In the genomic region with DNA sequence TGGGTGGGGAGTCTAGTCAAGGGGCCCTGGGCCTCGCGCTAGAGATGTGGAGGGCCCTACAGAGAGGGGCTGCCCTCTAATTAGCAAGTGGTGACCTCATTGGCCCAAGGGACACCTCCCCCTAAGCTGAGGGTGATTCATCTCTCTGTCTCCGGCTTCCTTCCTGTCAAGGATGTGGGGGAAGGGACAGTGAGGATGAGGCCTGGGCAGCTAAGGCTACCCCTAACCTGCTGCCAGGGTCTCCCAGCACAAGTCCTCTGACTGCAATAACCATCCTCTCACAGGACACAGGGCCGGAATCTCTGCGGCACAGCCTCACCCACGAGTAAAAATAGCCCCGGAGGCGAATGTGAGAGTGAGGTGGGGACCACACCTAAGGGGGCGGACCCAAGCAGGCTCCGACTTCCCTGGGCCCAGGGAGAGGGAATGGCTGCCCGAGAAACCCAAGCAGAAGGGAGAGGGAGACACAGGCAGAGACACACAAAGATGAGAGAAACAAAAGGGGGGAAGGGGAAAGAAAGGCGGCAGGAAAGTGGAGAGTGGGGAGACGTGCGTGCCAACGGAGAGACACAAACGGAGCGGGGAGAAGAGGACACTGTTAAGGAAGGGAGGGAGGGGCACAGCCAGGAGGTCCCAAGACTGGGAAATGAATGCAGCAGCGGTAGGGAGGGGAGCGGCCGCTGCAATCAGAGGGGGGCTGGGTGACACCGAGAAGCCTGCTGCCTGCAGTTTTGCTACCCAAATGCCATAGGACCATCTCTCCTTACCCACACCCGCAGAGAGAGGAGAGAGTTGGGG, we compare ENCODE assay signal across 1 cellular context.
A peak's percentile ranks its signal among the peaks of the same experiment; 100 is the strongest.
TF ChIP-seq lines count a peak whose summit lies in the region.

No MANE protein-coding gene starts in this region.

TF ChIP-seq in HepG2, 621 proteins besides CTCF, POLR2A, EP300 and RAD21 (continued from another document and continues in another):
- TF ChIP-seq, protein P1, sequence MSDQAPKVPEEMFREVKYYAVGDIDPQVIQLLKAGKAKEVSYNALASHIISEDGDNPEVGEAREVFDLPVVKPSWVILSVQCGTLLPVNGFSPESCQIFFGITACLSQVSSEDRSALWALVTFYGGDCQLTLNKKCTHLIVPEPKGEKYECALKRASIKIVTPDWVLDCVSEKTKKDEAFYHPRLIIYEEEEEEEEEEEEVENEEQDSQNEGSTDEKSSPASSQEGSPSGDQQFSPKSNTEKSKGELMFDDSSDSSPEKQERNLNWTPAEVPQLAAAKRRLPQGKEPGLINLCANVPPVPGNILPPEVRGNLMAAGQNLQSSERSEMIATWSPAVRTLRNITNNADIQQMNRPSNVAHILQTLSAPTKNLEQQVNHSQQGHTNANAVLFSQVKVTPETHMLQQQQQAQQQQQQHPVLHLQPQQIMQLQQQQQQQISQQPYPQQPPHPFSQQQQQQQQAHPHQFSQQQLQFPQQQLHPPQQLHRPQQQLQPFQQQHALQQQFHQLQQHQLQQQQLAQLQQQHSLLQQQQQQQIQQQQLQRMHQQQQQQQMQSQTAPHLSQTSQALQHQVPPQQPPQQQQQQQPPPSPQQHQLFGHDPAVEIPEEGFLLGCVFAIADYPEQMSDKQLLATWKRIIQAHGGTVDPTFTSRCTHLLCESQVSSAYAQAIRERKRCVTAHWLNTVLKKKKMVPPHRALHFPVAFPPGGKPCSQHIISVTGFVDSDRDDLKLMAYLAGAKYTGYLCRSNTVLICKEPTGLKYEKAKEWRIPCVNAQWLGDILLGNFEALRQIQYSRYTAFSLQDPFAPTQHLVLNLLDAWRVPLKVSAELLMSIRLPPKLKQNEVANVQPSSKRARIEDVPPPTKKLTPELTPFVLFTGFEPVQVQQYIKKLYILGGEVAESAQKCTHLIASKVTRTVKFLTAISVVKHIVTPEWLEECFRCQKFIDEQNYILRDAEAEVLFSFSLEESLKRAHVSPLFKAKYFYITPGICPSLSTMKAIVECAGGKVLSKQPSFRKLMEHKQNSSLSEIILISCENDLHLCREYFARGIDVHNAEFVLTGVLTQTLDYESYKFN (CRISPR knock-in tag; conservative IDR thresholded peaks at IDR 0.05), result 0 out of 2 replicates have a peak, but pooled peaks have one; percentile 27
- TF ChIP-seq FOSL1 (CRISPR knock-in tag; IDR thresholded peaks at IDR 0.05; ENCODE audit: borderline replicate concordance) (peak; percentile 66; the same call in 1 of the 2 replicates), SALL1 (CRISPR knock-in tag; IDR thresholded peaks at IDR 0.05) (peak; percentile 39), HIVEP1 (CRISPR knock-in tag; IDR thresholded peaks at IDR 0.05) (no peak; the same call in 1 of the 2 replicates), ZNF292 (CRISPR knock-in tag; IDR thresholded peaks at IDR 0.05; ENCODE audit: borderline replicate concordance, low read depth) (0 out of 2 replicates have a peak, but pooled peaks have one; percentile 23), ZNF652 (CRISPR knock-in tag; IDR thresholded peaks at IDR 0.05; ENCODE audit: borderline replicate concordance, low read depth) (no peak), CEBPB (IDR thresholded peaks at IDR 0.05; ENCODE audit: borderline replicate concordance, low read depth, low read length) (no peak), SPEN (CRISPR knock-in tag; IDR thresholded peaks at IDR 0.05; ENCODE audit: low read depth) (peak; percentile 72), NFIC (IDR thresholded peaks at IDR 0.05; ENCODE audit: low read length) (no peak), NFIB (CRISPR knock-in tag; IDR thresholded peaks at IDR 0.05; ENCODE audit: borderline replicate concordance) (no peak), KLF12 (CRISPR knock-in tag; IDR thresholded peaks at IDR 0.05; ENCODE audit: borderline replicate concordance) (peak; percentile 18; the same call in 1 of the 2 replicates), FOXK2 (IDR thresholded peaks at IDR 0.05) (no peak), DMAP1 (CRISPR knock-in tag; IDR thresholded peaks at IDR 0.05) (no peak; the same call in 1 of the 2 replicates), PHF20 (CRISPR knock-in tag; IDR thresholded peaks at IDR 0.05) (no peak), ZBTB38 (CRISPR knock-in tag; IDR thresholded peaks at IDR 0.05) (no peak), TBP (CRISPR knock-in tag; IDR thresholded peaks at IDR 0.05) (no peak), CBFB (CRISPR knock-in tag; IDR thresholded peaks at IDR 0.05) (no peak), TCF12 (IDR thresholded peaks at IDR 0.05) (no peak), TCF12 (CRISPR knock-in tag; IDR thresholded peaks at IDR 0.05) (no peak), ZNF563 (CRISPR knock-in tag; IDR thresholded peaks at IDR 0.05) (peak; percentile 21; the same call in 1 of the 2 replicates), HOXD1 (CRISPR knock-in tag; IDR thresholded peaks at IDR 0.05) (peak; percentile 85)
- TF ChIP-seq, protein P2, sequence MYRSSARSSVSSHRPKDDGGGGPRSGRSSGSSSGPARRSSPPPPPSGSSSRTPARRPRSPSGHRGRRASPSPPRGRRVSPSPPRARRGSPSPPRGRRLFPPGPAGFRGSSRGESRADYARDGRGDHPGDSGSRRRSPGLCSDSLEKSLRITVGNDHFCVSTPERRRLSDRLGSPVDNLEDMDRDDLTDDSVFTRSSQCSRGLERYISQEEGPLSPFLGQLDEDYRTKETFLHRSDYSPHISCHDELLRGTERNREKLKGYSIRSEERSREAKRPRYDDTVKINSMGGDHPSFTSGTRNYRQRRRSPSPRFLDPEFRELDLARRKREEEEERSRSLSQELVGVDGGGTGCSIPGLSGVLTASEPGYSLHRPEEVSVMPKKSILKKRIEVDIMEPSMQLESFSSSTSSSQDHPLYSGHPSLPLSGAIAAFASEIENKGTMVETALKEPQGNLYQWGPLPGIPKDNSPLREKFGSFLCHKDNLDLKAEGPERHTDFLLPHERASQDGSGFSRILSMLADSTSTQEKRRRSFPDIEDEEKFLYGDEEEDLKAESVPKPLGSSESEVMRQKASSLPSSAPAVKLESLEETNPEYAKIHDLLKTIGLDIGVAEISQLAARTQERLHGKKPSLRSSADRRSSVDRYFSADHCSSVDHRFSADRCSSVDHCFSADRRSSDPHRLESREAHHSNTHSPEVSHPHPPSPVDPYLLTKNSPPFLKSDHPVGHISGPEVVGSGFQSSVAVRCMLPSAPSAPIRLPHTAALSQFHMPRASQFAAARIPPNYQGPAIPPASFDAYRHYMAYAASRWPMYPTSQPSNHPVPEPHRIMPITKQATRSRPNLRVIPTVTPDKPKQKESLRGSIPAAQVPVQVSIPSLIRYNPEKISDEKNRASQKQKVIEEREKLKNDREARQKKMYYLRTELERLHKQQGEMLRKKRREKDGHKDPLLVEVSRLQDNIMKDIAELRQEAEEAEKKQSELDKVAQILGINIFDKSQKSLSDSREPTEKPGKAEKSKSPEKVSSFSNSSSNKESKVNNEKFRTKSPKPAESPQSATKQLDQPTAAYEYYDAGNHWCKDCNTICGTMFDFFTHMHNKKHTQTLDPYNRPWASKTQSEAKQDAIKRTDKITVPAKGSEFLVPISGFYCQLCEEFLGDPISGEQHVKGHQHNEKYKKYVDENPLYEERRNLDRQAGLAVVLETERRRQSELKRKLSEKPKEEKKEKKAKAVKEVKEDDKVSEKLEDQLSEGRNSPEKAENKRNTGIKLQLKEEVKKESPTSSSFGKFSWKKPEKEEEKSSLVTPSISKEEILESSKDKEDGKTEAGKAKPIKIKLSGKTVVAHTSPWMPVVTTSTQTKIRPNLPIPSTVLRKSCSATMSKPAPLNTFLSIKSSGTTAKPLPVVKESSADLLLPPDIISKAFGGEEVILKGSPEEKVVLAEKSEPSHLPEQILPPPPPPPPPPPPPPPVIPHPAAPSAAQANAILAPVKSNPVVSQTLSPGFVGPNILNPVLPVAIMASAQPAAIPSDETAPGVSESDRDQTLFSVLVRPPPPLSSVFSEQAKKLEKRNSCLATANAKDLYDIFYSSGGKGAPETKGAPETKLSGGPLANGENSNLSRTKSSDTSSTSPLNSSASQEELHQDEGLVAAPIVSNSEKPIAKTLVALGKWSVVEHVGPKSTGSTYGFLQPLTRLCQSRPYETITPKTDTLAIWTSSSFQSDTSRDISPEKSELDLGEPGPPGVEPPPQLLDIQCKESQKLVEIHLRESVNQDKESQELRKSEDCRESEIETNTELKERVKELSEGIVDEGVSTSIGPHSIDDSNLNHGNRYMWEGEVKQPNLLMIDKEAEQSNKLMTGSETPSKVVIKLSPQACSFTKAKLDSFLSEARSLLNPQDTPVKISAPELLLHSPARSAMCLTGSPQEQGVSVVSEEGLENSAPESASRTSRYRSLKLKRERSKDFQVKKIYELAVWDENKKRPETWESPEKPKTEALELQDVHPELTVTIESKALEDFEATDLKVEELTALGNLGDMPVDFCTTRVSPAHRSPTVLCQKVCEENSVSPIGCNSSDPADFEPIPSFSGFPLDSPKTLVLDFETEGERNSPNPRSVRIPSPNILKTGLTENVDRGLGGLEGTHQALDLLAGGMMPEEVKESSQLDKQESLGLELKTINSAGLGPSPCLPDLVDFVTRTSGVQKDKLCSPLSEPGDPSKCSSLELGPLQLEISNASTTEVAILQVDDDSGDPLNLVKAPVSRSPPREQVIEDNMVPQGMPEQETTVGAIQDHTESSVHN (CRISPR knock-in tag; IDR thresholded peaks at IDR 0.05), result no peak
- TF ChIP-seq, protein P3, sequence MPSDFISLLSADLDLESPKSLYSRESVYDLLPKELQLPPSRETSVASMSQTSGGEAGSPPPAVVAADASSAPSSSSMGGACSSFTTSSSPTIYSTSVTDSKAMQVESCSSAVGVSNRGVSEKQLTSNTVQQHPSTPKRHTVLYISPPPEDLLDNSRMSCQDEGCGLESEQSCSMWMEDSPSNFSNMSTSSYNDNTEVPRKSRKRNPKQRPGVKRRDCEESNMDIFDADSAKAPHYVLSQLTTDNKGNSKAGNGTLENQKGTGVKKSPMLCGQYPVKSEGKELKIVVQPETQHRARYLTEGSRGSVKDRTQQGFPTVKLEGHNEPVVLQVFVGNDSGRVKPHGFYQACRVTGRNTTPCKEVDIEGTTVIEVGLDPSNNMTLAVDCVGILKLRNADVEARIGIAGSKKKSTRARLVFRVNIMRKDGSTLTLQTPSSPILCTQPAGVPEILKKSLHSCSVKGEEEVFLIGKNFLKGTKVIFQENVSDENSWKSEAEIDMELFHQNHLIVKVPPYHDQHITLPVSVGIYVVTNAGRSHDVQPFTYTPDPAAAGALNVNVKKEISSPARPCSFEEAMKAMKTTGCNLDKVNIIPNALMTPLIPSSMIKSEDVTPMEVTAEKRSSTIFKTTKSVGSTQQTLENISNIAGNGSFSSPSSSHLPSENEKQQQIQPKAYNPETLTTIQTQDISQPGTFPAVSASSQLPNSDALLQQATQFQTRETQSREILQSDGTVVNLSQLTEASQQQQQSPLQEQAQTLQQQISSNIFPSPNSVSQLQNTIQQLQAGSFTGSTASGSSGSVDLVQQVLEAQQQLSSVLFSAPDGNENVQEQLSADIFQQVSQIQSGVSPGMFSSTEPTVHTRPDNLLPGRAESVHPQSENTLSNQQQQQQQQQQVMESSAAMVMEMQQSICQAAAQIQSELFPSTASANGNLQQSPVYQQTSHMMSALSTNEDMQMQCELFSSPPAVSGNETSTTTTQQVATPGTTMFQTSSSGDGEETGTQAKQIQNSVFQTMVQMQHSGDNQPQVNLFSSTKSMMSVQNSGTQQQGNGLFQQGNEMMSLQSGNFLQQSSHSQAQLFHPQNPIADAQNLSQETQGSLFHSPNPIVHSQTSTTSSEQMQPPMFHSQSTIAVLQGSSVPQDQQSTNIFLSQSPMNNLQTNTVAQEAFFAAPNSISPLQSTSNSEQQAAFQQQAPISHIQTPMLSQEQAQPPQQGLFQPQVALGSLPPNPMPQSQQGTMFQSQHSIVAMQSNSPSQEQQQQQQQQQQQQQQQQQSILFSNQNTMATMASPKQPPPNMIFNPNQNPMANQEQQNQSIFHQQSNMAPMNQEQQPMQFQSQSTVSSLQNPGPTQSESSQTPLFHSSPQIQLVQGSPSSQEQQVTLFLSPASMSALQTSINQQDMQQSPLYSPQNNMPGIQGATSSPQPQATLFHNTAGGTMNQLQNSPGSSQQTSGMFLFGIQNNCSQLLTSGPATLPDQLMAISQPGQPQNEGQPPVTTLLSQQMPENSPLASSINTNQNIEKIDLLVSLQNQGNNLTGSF (CRISPR knock-in tag; IDR thresholded peaks at IDR 0.05), result 0 out of 2 replicates have a peak, but pooled peaks have one; percentile 27
- TF ChIP-seq, protein P4, sequence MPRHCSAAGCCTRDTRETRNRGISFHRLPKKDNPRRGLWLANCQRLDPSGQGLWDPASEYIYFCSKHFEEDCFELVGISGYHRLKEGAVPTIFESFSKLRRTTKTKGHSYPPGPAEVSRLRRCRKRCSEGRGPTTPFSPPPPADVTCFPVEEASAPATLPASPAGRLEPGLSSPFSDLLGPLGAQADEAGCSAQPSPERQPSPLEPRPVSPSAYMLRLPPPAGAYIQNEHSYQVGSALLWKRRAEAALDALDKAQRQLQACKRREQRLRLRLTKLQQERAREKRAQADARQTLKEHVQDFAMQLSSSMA (CRISPR knock-in tag; IDR thresholded peaks at IDR 0.05), result 0 out of 2 replicates have a peak, but pooled peaks have one; percentile 73
- TF ChIP-seq, protein P5, sequence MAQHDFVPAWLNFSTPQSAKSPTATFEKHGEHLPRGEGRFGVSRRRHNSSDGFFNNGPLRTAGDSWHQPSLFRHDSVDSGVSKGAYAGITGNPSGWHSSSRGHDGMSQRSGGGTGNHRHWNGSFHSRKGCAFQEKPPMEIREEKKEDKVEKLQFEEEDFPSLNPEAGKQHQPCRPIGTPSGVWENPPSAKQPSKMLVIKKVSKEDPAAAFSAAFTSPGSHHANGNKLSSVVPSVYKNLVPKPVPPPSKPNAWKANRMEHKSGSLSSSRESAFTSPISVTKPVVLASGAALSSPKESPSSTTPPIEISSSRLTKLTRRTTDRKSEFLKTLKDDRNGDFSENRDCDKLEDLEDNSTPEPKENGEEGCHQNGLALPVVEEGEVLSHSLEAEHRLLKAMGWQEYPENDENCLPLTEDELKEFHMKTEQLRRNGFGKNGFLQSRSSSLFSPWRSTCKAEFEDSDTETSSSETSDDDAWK (CRISPR knock-in tag; IDR thresholded peaks at IDR 0.05), result no peak
